ENCODE assay signal across 9 cellular contexts in the genomic region with DNA sequence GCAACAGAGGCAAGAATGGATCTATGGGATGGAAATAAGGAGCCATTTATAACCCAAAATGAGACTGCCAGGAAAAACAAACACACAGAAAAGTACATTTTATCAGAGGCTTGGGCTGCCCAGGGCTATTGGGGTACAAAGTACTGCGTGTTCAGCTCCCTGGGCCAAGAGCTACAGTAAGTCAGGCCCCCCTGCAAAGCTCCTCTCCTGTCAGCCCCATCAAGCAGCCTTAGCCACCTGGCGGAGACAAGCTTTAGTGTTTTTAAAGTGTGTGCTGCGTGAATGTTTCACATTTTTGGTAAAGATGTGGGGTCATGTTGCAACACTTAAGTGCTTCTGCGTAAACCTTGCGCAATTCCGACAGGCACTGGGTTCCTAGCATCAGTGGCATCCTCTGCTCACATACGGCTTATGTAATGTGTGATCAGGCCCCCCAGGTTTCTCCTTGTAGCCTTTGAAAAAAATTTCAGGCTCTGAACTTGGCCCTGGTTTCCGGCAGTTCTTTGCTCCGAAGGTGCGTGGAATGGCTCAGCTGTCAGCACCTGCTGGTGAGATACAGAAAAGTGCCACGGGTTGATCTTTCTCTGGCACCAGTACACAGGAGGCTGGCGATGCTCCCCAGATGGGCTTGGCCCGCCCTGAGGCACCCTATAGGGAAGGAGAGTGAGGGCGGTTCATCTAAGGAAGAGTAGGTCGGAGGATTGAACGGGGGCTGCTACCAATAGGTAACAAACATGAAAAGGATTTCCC.
DNase-seq lines count a peak whose midpoint lies in the region; ATAC-seq and TF ChIP-seq lines count a peak whose summit lies in the region.
"Had no signal": no experiment of that assay in that cellular context is flagged by ENCODE, and none has a peak within 500 bp of the region (broad histone marks: within the 10 kb centered on the region; RNA-seq: fewer than 3 reads in every experiment).

No MANE protein-coding gene starts in this region.

- H3K4ac ChIP-seq in IMR-90 (ENCODE audit: low read depth, low read length), result peak overlapping the region; percentile 44

- peak overlapping the region; percentile 12; the same call in 1 of the 2 replicates for H4K91ac ChIP-seq in IMR-90 (ENCODE audit: insufficient read depth, low read depth, low read length)

- H3K9ac ChIP-seq in IMR-90 (ENCODE audit: low read depth, low read length), result no peak overlapping the region
- peak overlapping the region in 1 of 2 donors; percentile 39 for H3K9ac ChIP-seq in stomach smooth muscle (ENCODE audit: low read length in 2 of 2)

- H3K4me3 ChIP-seq in IMR-90 (ENCODE audit: insufficient read depth, low read depth, low read length) (no peak overlapping the region), stomach smooth muscle (ENCODE audit: low read length in 2 of 2) (peak overlapping the region; percentile 15 to 44)

- H2BK120ac ChIP-seq in IMR-90 (ENCODE audit: low read depth, low read length), result peak overlapping the region; percentile 37; the same call in 1 of the 2 replicates

- H3K4me2 ChIP-seq in IMR-90 (ENCODE audit: low read depth, low read length), result no peak overlapping the region

- in situ Hi-C loops in IMR-90 (cut with MboI; ENCODE audit: low sequenced_read_pairs), result no loop called here

- H3K9me3 ChIP-seq in IMR-90 (ENCODE audit: control insufficient read depth, insufficient read depth, low read length) (no peaks in the 10 kb centered on the region), stomach smooth muscle (ENCODE audit: control insufficient read depth in 2 of 2, low read length in 2 of 2) (no peaks in the 10 kb centered on the region)

- peak; percentile 40; the same call in 1 of the 2 replicates for TF ChIP-seq RAD21 in IMR-90 (IDR thresholded peaks at IDR 0.05; ENCODE audit: low read length)

- no peak overlapping the region for H3K56ac ChIP-seq in IMR-90 (ENCODE audit: extremely low read depth, insufficient read depth, low read length)

- POLR2A ChIA-PET in IMR-90 (lab: Charles Lee; ENCODE audit: unreplicated experiment), result no interaction called here

- DNase-seq in IMR-90 (peak; percentile 92), SW480 (ENCODE audit: low spot score) (peak; percentile 13), hepatic stellate cell (ENCODE audit: low spot score) (peak; percentile 45), NCI-H1930 (lab: John Stamatoyannopoulos, UW) (no peak), NCI-H748 treated with DMSO at 0.1 percent for 48 hours (lab: John Stamatoyannopoulos, UW) (no peak)
- DNase-seq in stimulated activated naive CD4-positive, alpha-beta T cell treated with Interleukin-2 at 50 U/mL for 16 hours (lab: John Stamatoyannopoulos, UW), result no peak
- DNase-seq: GOT3 had no signal

- 50% methylated on average over 7 of the region's 16 CpGs; no CpG with 5 or more reads in 1 of the 2 experiments for WGBS in IMR-90 (ENCODE audit: extremely low coverage in 2 of 2, insufficient read length in 1 of 2), 2 experiments

- H4K8ac ChIP-seq in IMR-90 (ENCODE audit: low read depth in 2 of 2, low read length in 2 of 2), result peak overlapping the region in 1 of 2 experiments; percentile 19; a peak in 1 of 4 replicates

- intact Hi-C loops in IMR-90 (cut with micrococcal nuclease), result loop anchor here (1.0 to 5.0 kb wide), 3 partner anchors 100 to 250 kb away; partner anchors contain the start of gene NUDT4

- no peak for TF ChIP-seq POLR2A in IMR-90 (IDR thresholded peaks at IDR 0.05; ENCODE audit: low read depth, low read length)

- H3K36me3 ChIP-seq in IMR-90 (ENCODE audit: control insufficient read depth, insufficient read depth, low read length) (no peaks in the 10 kb centered on the region), stomach smooth muscle (ENCODE audit: control insufficient read depth in 2 of 2, insufficient read depth in 2 of 2, low read length in 2 of 2) (no peaks in the 10 kb centered on the region)

- dilution Hi-C loops in IMR-90 (cut with HindIII; ENCODE audit: low sequenced_read_pairs, unreplicated experiment), result no loop called here

- peak overlapping the region; percentile 39 for H2AFZ ChIP-seq in IMR-90 (replicated peaks; ENCODE audit: low read length, poor library complexity)

- H2BK15ac ChIP-seq in IMR-90 (ENCODE audit: low read depth, low read length), result 0 out of 3 replicates have a peak overlapping the region, but pooled peaks have one; percentile 17

- no peak overlapping the region for H3K27ac ChIP-seq in IMR-90 (ENCODE audit: insufficient read depth, low read length)
- H3K27ac ChIP-seq in stomach smooth muscle (ENCODE audit: low read length), result peak overlapping the region; percentile 74

- peak; percentile 93 for ATAC-seq in IMR-90 (ENCODE audit: low read depth)
- ATAC-seq in HG03196 (IDR thresholded peaks at IDR 0.05; ENCODE audit: unreplicated experiment), result no peak

- H3K9me1 ChIP-seq in IMR-90 (ENCODE audit: insufficient read depth, low read length), result peaks cover 8% of the 10 kb centered on the region; the same call in 1 of the 2 replicates

- peaks cover 8% of the 10 kb centered on the region for H3K4me1 ChIP-seq in IMR-90 (ENCODE audit: control insufficient read depth, insufficient read depth, low read length)
- H3K4me1 ChIP-seq in stomach smooth muscle (ENCODE audit: control insufficient read depth, insufficient read depth, low read length), result peaks cover 12% of the 10 kb centered on the region

- peak; percentile 47 for TF ChIP-seq CTCF in IMR-90 (conservative IDR thresholded peaks at IDR 0.05; ENCODE audit: low read depth, low read length)

- peak overlapping the region; percentile 47 for H2BK20ac ChIP-seq in IMR-90 (ENCODE audit: low read depth, low read length)

- BruUV-seq in IMR-90 (replicated peaks; lab: Mats Ljungman, UMichigan), result no TSS peak

- H3K14ac ChIP-seq in IMR-90 (replicated peaks; ENCODE audit: low read depth, low read length), result 0 out of 2 replicates have a peak overlapping the region, but pooled peaks have one; percentile 5

- 0 out of 2 replicates have a peak overlapping the region, but pooled peaks have one; percentile 1 for H3K18ac ChIP-seq in IMR-90 (ENCODE audit: low read depth, low read length)

- H2AK9ac ChIP-seq in IMR-90 (replicated peaks; ENCODE audit: low read depth, low read length, poor library complexity), result peak overlapping the region; percentile 31

- H3K79me1 ChIP-seq in IMR-90 (ENCODE audit: low read depth in 1 of 2, low read length in 2 of 2), result no peaks in the 10 kb centered on the region

- H3K23ac ChIP-seq in IMR-90 (ENCODE audit: low read depth, low read length), result no peak overlapping the region

- H4K20me1 ChIP-seq in IMR-90 (ENCODE audit: insufficient read depth, low read length), result no peaks in the 10 kb centered on the region

- H2BK5ac ChIP-seq in IMR-90 (ENCODE audit: low read depth, low read length, poor library complexity, severe bottlenecking), result no peak overlapping the region

- peak overlapping the region; percentile 3; the same call in 1 of the 2 replicates for H2AK5ac ChIP-seq in IMR-90 (ENCODE audit: low read depth, low read length)

- H4K5ac ChIP-seq in IMR-90 (ENCODE audit: low read depth, low read length), result no peak overlapping the region

- CTCF ChIA-PET in IMR-90 (lab: Yijun Ruan, JAX), result no interaction called here

- H3K27me3 ChIP-seq in IMR-90 (ENCODE audit: control insufficient read depth, insufficient read depth, low read length), result no peaks in the 10 kb centered on the region
- no peaks in the 10 kb centered on the region for H3K27me3 ChIP-seq in stomach smooth muscle (ENCODE audit: control insufficient read depth in 1 of 2, insufficient read depth in 2 of 2, low read length in 2 of 2)

TF ChIP-seq in IMR-90, 13 proteins besides CTCF, POLR2A, EP300 and RAD21:
- TF ChIP-seq RCOR1 (IDR thresholded peaks at IDR 0.05; ENCODE audit: insufficient replicate concordance, low read length), result peak; percentile 48
- TF ChIP-seq CEBPB (IDR thresholded peaks at IDR 0.05; ENCODE audit: low read depth, low read length), result peak; percentile 100
- TF ChIP-seq NFE2L2 (IDR thresholded peaks at IDR 0.05; ENCODE audit: low read depth, low read length), result no peak
- TF ChIP-seq SMC3 (IDR thresholded peaks at IDR 0.05; ENCODE audit: low read depth, low read length), result peak; percentile 44; the same call in 1 of the 2 replicates
TF ChIP-seq in IMR-90: peak in this region for 3.

Comparison
In these comparisons a context has a peak if more than half of its experiments do, and no peak if none do; other contexts are left out.
1. DNase-seq: peak in IMR-90 (single experiment), SW480 (single experiment) and hepatic stellate cell (single experiment); none in NCI-H1930 (0 of 2), stimulated activated naive CD4-positive, alpha-beta T cell treated with Interleukin-2 at 50 U/mL for 16 hours (single experiment) and NCI-H748 treated with DMSO at 0.1 percent for 48 hours (single experiment).